In genomic region chr5:135232958-135233357, GRCh38 we compare ENCODE assay signal across 16 cellular contexts.
DNase-seq lines count a peak whose midpoint lies in the region; ATAC-seq and TF ChIP-seq lines count a peak whose summit lies in the region.
"Had no signal": no experiment of that assay in that cellular context is flagged by ENCODE, and none has a peak within 500 bp of the region (broad histone marks: within the 10 kb centered on the region; RNA-seq: fewer than 3 reads in every experiment).

No MANE protein-coding gene starts in this region.

- H3K9me3 ChIP-seq in right atrium auricular region: no peaks in the 10 kb centered on the region
- H3K9me3 ChIP-seq in aorta (ENCODE audit: control insufficient read depth, low read length): no peaks in the 10 kb centered on the region
- H3K9me3 ChIP-seq: A549 had no signal

- H3K4me1 Mint-ChIP-seq in chondrocyte (ENCODE audit: low read depth): peaks cover 15% of the 10 kb centered on the region
- H3K4me1 Mint-ChIP-seq: naive thymus-derived CD8-positive, alpha-beta T cell had no signal

- H3K27ac ChIP-seq in right atrium auricular region: no peak overlapping the region
- H3K27ac ChIP-seq in aorta (ENCODE audit: low read depth in 1 of 2, low read length in 2 of 2): peak overlapping the region in 1 of 2 donors; percentile 4

- H3K4me1 ChIP-seq in right atrium auricular region: peaks cover 0 to 16% of the 10 kb centered on the region in 2 donors
- H3K4me1 ChIP-seq in aorta (ENCODE audit: control insufficient read depth in 1 of 2, insufficient read depth in 2 of 2, low read length in 2 of 2): no peaks in the 10 kb centered on the region

- peak overlapping the region; percentile 12 for H3K27ac Mint-ChIP-seq in chondrocyte (ENCODE audit: unreplicated experiment)
- H3K27ac Mint-ChIP-seq: stimulated activated naive CD8-positive, alpha-beta T cell treated with anti-CD3 and anti-CD28 coated beads, Interleukin-15, Interleukin-2, amounts not matched to agents 100 ng/mL and 50 ng/mL, for 24 hours had no signal

- 5 to 8% methylated on average over 8 of the region's 8 CpGs for WGBS in aorta, 2 donors

- intact Hi-C loops in Right ventricle myocardium superior (cut with DNase I) (no loop called here), aorta (cut with DNase I) (no loop called here), sciatic nerve (cut with DNase I) (no loop called here)

- H3K4me3 ChIP-seq in right atrium auricular region (no peak overlapping the region), aorta (ENCODE audit: low read length in 2 of 2) (no peak overlapping the region)
- H3K4me3 ChIP-seq: A549, skin epidermis had no signal

- H3K9me3 Mint-ChIP-seq in chondrocyte (ENCODE audit: low read depth): no peaks in the 10 kb centered on the region
- H3K9me3 Mint-ChIP-seq: naive thymus-derived CD8-positive, alpha-beta T cell; stimulated activated naive CD8-positive, alpha-beta T cell treated with anti-CD3 and anti-CD28 coated beads, Interleukin-15, Interleukin-2, amounts not matched to agents 100 ng/mL and 50 ng/mL, for 24 hours had no signal

- H3K4me3 Mint-ChIP-seq in chondrocyte (ENCODE audit: unreplicated experiment): no peak overlapping the region
- H3K4me3 Mint-ChIP-seq: naive thymus-derived CD8-positive, alpha-beta T cell; stimulated activated naive CD8-positive, alpha-beta T cell treated with anti-CD3 and anti-CD28 coated beads, Interleukin-15, Interleukin-2, amounts not matched to agents 100 ng/mL and 50 ng/mL, for 24 hours had no signal

- peak; percentile 70 for ATAC-seq in Right ventricle myocardium superior (ENCODE audit: poor library complexity)
- peak; percentile 47 for ATAC-seq in aorta (ENCODE audit: low FRiP score)
- no peak for ATAC-seq in sciatic nerve
- ATAC-seq: A549; naive thymus-derived CD8-positive, alpha-beta T cell had no signal

- peaks cover 10% of the 10 kb centered on the region for H3K27me3 Mint-ChIP-seq in chondrocyte (ENCODE audit: low read depth)
- H3K27me3 Mint-ChIP-seq: stimulated activated naive CD8-positive, alpha-beta T cell treated with anti-CD3 and anti-CD28 coated beads, Interleukin-15, Interleukin-2, amounts not matched to agents 100 ng/mL and 50 ng/mL, for 24 hours had no signal

- H3K36me3 Mint-ChIP-seq in chondrocyte (ENCODE audit: low read depth): no peaks in the 10 kb centered on the region
- H3K36me3 Mint-ChIP-seq: naive thymus-derived CD8-positive, alpha-beta T cell had no signal

- H3K27me3 ChIP-seq in right atrium auricular region (no peaks in the 10 kb centered on the region), aorta (ENCODE audit: control insufficient read depth in 1 of 2, insufficient read depth in 2 of 2, low read length in 1 of 2) (no peaks in the 10 kb centered on the region)

- TF ChIP-seq CTCF in right atrium auricular region (IDR thresholded peaks at IDR 0.05) (no peak), chondrocyte (IDR thresholded peaks at IDR 0.05) (no peak)

- DNase-seq in Right ventricle myocardium superior (no peak), right atrium auricular region (ENCODE audit: low spot score) (no peak), chondrocyte (ENCODE audit: low spot score) (peak; percentile 79), medulla oblongata (ENCODE audit: extremely low spot score) (peak; percentile 61), aorta (peak in 1 of 2 donors; percentile 60), sciatic nerve (ENCODE audit: low spot score) (no peak), NCI-H187 (lab: John Stamatoyannopoulos, UW) (no peak), NCI-H524 (lab: John Stamatoyannopoulos, UW) (no peak)
- DNase-seq: activated CD4-positive, alpha-beta T cell treated with anti-CD3 and anti-CD28 coated beads, Interleukin-2, amount 50 U/mL, for 48 hours; COR-L47; NCI-H1694; SHP77 treated with DMSO at 0.1 percent for 48 hours had no signal

- H3K36me3 ChIP-seq in right atrium auricular region (no peaks in the 10 kb centered on the region), aorta (ENCODE audit: control insufficient read depth in 1 of 2, insufficient read depth in 2 of 2, low read length in 1 of 2) (no peaks in the 10 kb centered on the region)

Comparison
In these comparisons a context has a peak if more than half of its experiments do, and no peak if none do; other contexts are left out.
1. DNase-seq: peak in chondrocyte (single experiment) and medulla oblongata (single experiment); none in Right ventricle myocardium superior (single experiment), right atrium auricular region (single experiment), sciatic nerve (single experiment), NCI-H187 (0 of 2) and NCI-H524 (0 of 2).